Comparison of ENCODE assay signal across 9 cellular contexts in the genomic region with DNA sequence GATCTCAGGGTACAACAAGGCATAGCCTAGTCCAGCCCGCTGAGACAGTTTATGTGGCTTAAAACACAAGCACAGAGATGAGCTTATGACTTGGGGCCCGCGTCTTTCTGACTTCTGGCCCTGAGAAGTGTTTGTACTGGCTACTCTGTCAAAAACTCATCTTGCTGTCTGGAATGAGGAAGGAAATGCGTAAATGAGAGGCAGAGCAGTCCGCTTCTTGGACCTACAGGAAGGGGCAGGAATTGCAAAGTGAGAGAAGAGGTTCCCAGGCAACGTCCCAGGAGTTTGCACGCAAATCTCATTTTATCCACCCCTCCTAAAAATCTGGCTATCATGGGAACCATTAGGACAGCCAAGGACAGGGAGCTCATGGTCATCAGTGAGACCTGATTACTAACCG. TPM values are rescaled to one million over a fixed set of nuclear protein-coding genes. Genes with fewer than 3 reads are reported as not detected.
DNase-seq lines count a peak whose midpoint lies in the region; ATAC-seq, FAIRE-seq and TF ChIP-seq lines count a peak whose summit lies in the region.
"Had no signal": no experiment of that assay in that cellular context is flagged by ENCODE, and none has a peak within 500 bp of the region (broad histone marks: within the 10 kb centered on the region; RNA-seq: fewer than 3 reads in every experiment).

No MANE protein-coding gene starts in this region.

- H3K4me1 ChIP-seq in A549 = peaks cover 91% of the 10 kb centered on the region
- H3K4me1 ChIP-seq in duodenal mucosa (ENCODE audit: control insufficient read depth in 1 of 2, insufficient read depth in 2 of 2, low read length in 2 of 2) = peaks cover 79 to 91% of the 10 kb centered on the region in 2 donors
- H3K4me1 ChIP-seq in CD8-positive, alpha-beta memory T cell (ENCODE audit: insufficient read depth, low read length) = peaks cover 85% of the 10 kb centered on the region

- no peak for TF ChIP-seq CTCF in A549 (IDR thresholded peaks at IDR 0.05)

- H3K9me3 ChIP-seq in A549 (no peaks in the 10 kb centered on the region), duodenal mucosa (ENCODE audit: control insufficient read depth in 1 of 2, low read length in 2 of 2) (no peaks in the 10 kb centered on the region)
- no peaks in the 10 kb centered on the region for H3K9me3 ChIP-seq in CD8-positive, alpha-beta memory T cell (ENCODE audit: low read length)

- H3K4me3 ChIP-seq in A549 = no peak overlapping the region
- H3K4me3 ChIP-seq in duodenal mucosa (ENCODE audit: low read depth in 1 of 2, low read length in 2 of 2) = peak overlapping the region in 1 of 2 donors; percentile 13
- no peak overlapping the region for H3K4me3 ChIP-seq in CD8-positive, alpha-beta memory T cell (ENCODE audit: low read length)

- no peaks in the 10 kb centered on the region for H3K27me3 ChIP-seq in duodenal mucosa (ENCODE audit: control insufficient read depth in 1 of 2, insufficient read depth in 2 of 2, low read length in 2 of 2)
- H3K27me3 ChIP-seq in CD8-positive, alpha-beta memory T cell (ENCODE audit: insufficient read depth, low read length, poor library complexity, severe bottlenecking) = no peaks in the 10 kb centered on the region

- peak in 1 of 2 experiments; percentile 41; a peak in 3 of 6 replicates for ATAC-seq in A549
- no peak for ATAC-seq in HG03196 (IDR thresholded peaks at IDR 0.05; ENCODE audit: unreplicated experiment)
- no peak for ATAC-seq in GM21367 (IDR thresholded peaks at IDR 0.05; ENCODE audit: unreplicated experiment)
- ATAC-seq in HG03457 (IDR thresholded peaks at IDR 0.05; ENCODE audit: unreplicated experiment) = no peak

- peak overlapping the region; percentile 53 for H3K4me2 ChIP-seq in A549

- TF ChIP-seq RAD21 in A549 (conservative IDR thresholded peaks at IDR 0.05 in 1 of 2, IDR thresholded peaks at IDR 0.05 in 1 of 2) = no peak

- DNase-seq in A549 (ENCODE audit: low read depth in 1 of 2, low spot score in 1 of 2) (peak in 1 of 2 experiments; percentile 72), LoVo (ENCODE audit: low spot score) (peak; percentile 49), mucosa of gallbladder (ENCODE audit: low spot score) (peak; percentile 64)
- no peak for DNase-seq in CD8-positive, alpha-beta memory T cell
- DNase-seq: DMS79 treated with DMSO at 0.1 percent for 48 hours had no signal

- no peak for TF ChIP-seq EP300 in A549 (IDR thresholded peaks at IDR 0.05)

- no peaks in the 10 kb centered on the region for H3K27me3 Mint-ChIP-seq in CD8-positive, alpha-beta memory T cell

- H3K36me3 Mint-ChIP-seq in CD8-positive, alpha-beta memory T cell = peaks cover 0 to 47% (median 11%) of the 10 kb centered on the region in 3 donors

- FAIRE-seq in A549 (lab: Jason Lieb, UNC) = no peak

- WGBS in A549 (ENCODE audit: missing lambda C conversion rate) = 54% methylated on average over 8 of the region's 8 CpGs

- H3K9me3 Mint-ChIP-seq in CD8-positive, alpha-beta memory T cell = no peaks in the 10 kb centered on the region

- POLR2A ChIA-PET in A549 (lab: Yijun Ruan, JAX) = no interaction called here
- POLR2A ChIA-PET in CD8-positive, alpha-beta memory T cell (lab: Charles Lee) = no interaction called here

- H3K9ac ChIP-seq in duodenal mucosa (ENCODE audit: low read depth in 1 of 2, low read length in 2 of 2) = peak overlapping the region in 1 of 2 donors; percentile 12

- no peak for TF ChIP-seq POLR2A in A549 (IDR thresholded peaks at IDR 0.05; ENCODE audit: low read length)

- peak overlapping the region in 1 of 7 donors; percentile 14 for H3K4me3 Mint-ChIP-seq in CD8-positive, alpha-beta memory T cell

- H3K27ac ChIP-seq in A549 = peak overlapping the region; percentile 25 to 39; a peak in 3 of 6 replicates
- H3K27ac ChIP-seq in duodenal mucosa (ENCODE audit: low read depth, low read length) = peak overlapping the region; percentile 38
- no peak overlapping the region for H3K27ac ChIP-seq in CD8-positive, alpha-beta memory T cell (ENCODE audit: low read depth, low read length)

- H3K4me1 Mint-ChIP-seq in CD8-positive, alpha-beta memory T cell = peaks cover 84 to 96% (median 91%) of the 10 kb centered on the region in 3 donors

- CTCF ChIA-PET in A549 (lab: Yijun Ruan, JAX) = interaction anchor here (1.3 to 5.3 kb wide), 4 partner anchors 15 to 56 kb away, joined by 5 to 41 read pairs (median 6); no protein-coding TSS in a partner anchor
- CTCF ChIA-PET in CD8-positive, alpha-beta memory T cell (lab: Charles Lee) = interaction anchor here (0.9 to 4.5 kb wide), 2 partner anchors 12 to 23 kb away, joined by 3 to 14 read pairs; no protein-coding TSS in a partner anchor

- H3K36me3 ChIP-seq in duodenal mucosa (ENCODE audit: control insufficient read depth in 1 of 2, insufficient read depth in 2 of 2, low read length in 2 of 2) = peaks cover 0 to 11% of the 10 kb centered on the region in 2 donors
- H3K36me3 ChIP-seq in CD8-positive, alpha-beta memory T cell (ENCODE audit: insufficient read depth, low read length) = peaks cover 10% of the 10 kb centered on the region

- H3K27ac Mint-ChIP-seq in CD8-positive, alpha-beta memory T cell = peak overlapping the region in 3 of 8 donors; percentile 25 to 76 (median 26)

TF ChIP-seq in A549, 52 proteins besides CTCF, POLR2A, EP300 and RAD21:
- no peak for TF ChIP-seq ELK1 (IDR thresholded peaks at IDR 0.05; ENCODE audit: low read depth, low read length)
- no peak for TF ChIP-seq RFX5 (IDR thresholded peaks at IDR 0.05)
- no peak for TF ChIP-seq ZC3H11A (IDR thresholded peaks at IDR 0.05)
- TF ChIP-seq FOXS1 (CRISPR knock-in tag; IDR thresholded peaks at IDR 0.05) = no peak
- no peak for TF ChIP-seq FOSB (CRISPR knock-in tag; IDR thresholded peaks at IDR 0.05)
- no peak for TF ChIP-seq JUN (IDR thresholded peaks at IDR 0.05)
- no peak for TF ChIP-seq FOSL2 (IDR thresholded peaks at IDR 0.05)
- no peak for TF ChIP-seq FOSL2 (CRISPR knock-in tag; IDR thresholded peaks at IDR 0.05)
- no peak for TF ChIP-seq HOXA7 (CRISPR knock-in tag; IDR thresholded peaks at IDR 0.05)
- no peak for TF ChIP-seq CBX8 (IDR thresholded peaks at IDR 0.05)
- TF ChIP-seq ZNF302 (CRISPR knock-in tag; IDR thresholded peaks at IDR 0.05) = no peak

RNA-seq across cellular contexts. Expression of gene ANXA11, which starts 5.5 kb away (rescaled TPM):
- 92.6 and 123 TPM in 2 replicates for polyA plus RNA-seq in A549 (2011; rRNA removed)
- polyA plus RNA-seq in A549 (2012; cell fraction: cytosol; rRNA removed) = 98.4 and 119 TPM in 2 replicates
- polyA plus RNA-seq in A549 (2012; cell fraction: nucleus; rRNA removed) = 109 and 134 TPM in 2 replicates
- 117 to 121 TPM (median 119 TPM) in 3 replicates for polyA plus RNA-seq in A549 (2017; fragmentation: RNase III; extraction: RNeasy Plus Mini Kit Qiagen cat#74134 plus additional on column Dnase treatment)
- 78.8 and 93.8 TPM in 2 replicates for polyA minus RNA-seq in A549 (2011; rRNA and poly(A)+ RNA removed)
- 247 TPM for total RNA-seq in mucosa of gallbladder
- total RNA-seq in CD8-positive, alpha-beta memory T cell = 100 to 1,000 TPM; 211 to 217 TPM
- polyA plus RNA-seq in CD8-positive, alpha-beta memory T cell = 292 TPM

Comparison
In these comparisons a context has a peak if more than half of its experiments do, and no peak if none do; other contexts are left out.
1. DNase-seq: peak in LoVo (single experiment) and mucosa of gallbladder (single experiment); none in CD8-positive, alpha-beta memory T cell (0 of 5).